8 cellular contexts compared by ENCODE assay signal in the genomic region with DNA sequence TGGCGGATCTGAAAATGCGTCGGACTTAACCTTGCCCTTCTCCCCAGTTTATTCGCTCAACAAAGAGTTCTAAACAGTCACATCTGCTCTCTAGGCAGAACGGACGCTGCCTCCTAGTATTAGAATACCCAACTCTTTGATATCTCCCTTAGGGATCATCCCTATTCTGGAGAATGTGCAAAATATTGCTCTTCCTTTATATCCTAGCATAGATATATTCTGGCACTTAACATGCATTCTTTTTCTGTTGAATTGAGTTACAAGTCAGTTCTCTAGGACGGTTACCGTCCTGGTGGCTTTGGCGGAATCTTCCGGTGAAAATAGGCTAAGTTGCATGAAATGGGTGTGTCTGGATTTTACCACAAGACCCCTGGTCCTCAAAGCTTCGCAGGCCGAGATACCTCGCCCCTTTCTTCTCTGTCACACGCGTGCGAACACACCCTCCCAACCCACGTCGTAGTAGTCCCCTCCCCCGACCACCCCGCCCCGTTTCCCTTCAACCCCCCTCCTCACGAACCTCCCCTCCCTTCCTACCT. TPM values are rescaled to one million over a fixed set of nuclear protein-coding genes. Genes with fewer than 3 reads are reported as not detected.
DNase-seq lines count a peak whose midpoint lies in the region; ATAC-seq and TF ChIP-seq lines count a peak whose summit lies in the region.

No MANE protein-coding gene starts in this region.

- H3K27ac ChIP-seq in ascending aorta = no peak overlapping the region
- H3K27ac ChIP-seq in thymus (ENCODE audit: low read depth) = no peak overlapping the region

- DNase-seq in activated T-cell treated with anti-CD3 and anti-CD28 coated beads, Interleukin-2, amount 50 U/mL, for 72 hours = no peak
- no peak for DNase-seq in activated T-cell treated with anti-CD3 and anti-CD28 coated beads for 4 hours
- no peak for DNase-seq in ascending aorta (ENCODE audit: low spot score in 2 of 2)
- no peak for DNase-seq in kidney epithelial cell (ENCODE audit: low read depth)
- DNase-seq in NOMO-1 treated with DMSO at 0.1 percent for 48 hours (lab: John Stamatoyannopoulos, UW; ENCODE audit: unreplicated experiment) = no peak

- intact Hi-C loops in ascending aorta (cut with DNase I) = no loop called here

- no peak for TF ChIP-seq CTCF in ascending aorta (IDR thresholded peaks at IDR 0.05)
- no peak for TF ChIP-seq CTCF in kidney epithelial cell (IDR thresholded peaks at IDR 0.05; ENCODE audit: insufficient read depth, low read length, poor library complexity, severe bottlenecking)

- no peak for ATAC-seq in activated T-cell treated with anti-CD3 and anti-CD28 coated beads, Interleukin-2, amount 50 U/mL, for 72 hours (replicated peaks in 1 of 2)
- ATAC-seq in GM21737 (IDR thresholded peaks at IDR 0.05; ENCODE audit: unreplicated experiment) = no peak
- no peak for ATAC-seq in HG03521 (IDR thresholded peaks at IDR 0.05; ENCODE audit: unreplicated experiment)

- no peaks in the 10 kb centered on the region for H3K27me3 ChIP-seq in ascending aorta
- H3K27me3 ChIP-seq in kidney epithelial cell (ENCODE audit: control insufficient read depth, insufficient read depth, low read length) = peaks cover 4% of the 10 kb centered on the region
- peaks cover 30% of the 10 kb centered on the region for H3K27me3 ChIP-seq in thymus (ENCODE audit: control insufficient read depth, insufficient read depth)

- peaks cover 5% of the 10 kb centered on the region for H3K4me1 Mint-ChIP-seq in activated T-cell treated with anti-CD3 and anti-CD28 coated beads, Interleukin-2, amount 50 U/mL, for 72 hours (ENCODE audit: low read depth)

- H3K36me3 ChIP-seq in ascending aorta (no peaks in the 10 kb centered on the region), kidney epithelial cell (ENCODE audit: control insufficient read depth, insufficient read depth, low read length) (no peaks in the 10 kb centered on the region), thymus (ENCODE audit: control insufficient read depth, insufficient read depth) (no peaks in the 10 kb centered on the region)

- no peak overlapping the region for H3K27ac Mint-ChIP-seq in activated T-cell treated with anti-CD3 and anti-CD28 coated beads, Interleukin-2, amount 50 U/mL, for 72 hours

- H3K36me3 Mint-ChIP-seq in activated T-cell treated with anti-CD3 and anti-CD28 coated beads, Interleukin-2, amount 50 U/mL, for 72 hours (ENCODE audit: insufficient read depth in 2 of 2) = peaks cover 1 to 3% of the 10 kb centered on the region in 2 donors

- H3K9me3 ChIP-seq in ascending aorta (no peaks in the 10 kb centered on the region), thymus (ENCODE audit: control insufficient read depth) (no peaks in the 10 kb centered on the region)

- H3K9me3 Mint-ChIP-seq in activated T-cell treated with anti-CD3 and anti-CD28 coated beads, Interleukin-2, amount 50 U/mL, for 72 hours = no peaks in the 10 kb centered on the region

- peaks cover 59% of the 10 kb centered on the region for H3K27me3 Mint-ChIP-seq in activated T-cell treated with anti-CD3 and anti-CD28 coated beads, Interleukin-2, amount 50 U/mL, for 72 hours (ENCODE audit: low read depth)

- peak overlapping the region; percentile 59 for H3K4me3 Mint-ChIP-seq in activated T-cell treated with anti-CD3 and anti-CD28 coated beads, Interleukin-2, amount 50 U/mL, for 72 hours

- WGBS in thymus = 24% methylated on average over 22 of the region's 22 CpGs

- peaks cover 2 to 11% of the 10 kb centered on the region in 2 donors for H3K4me1 ChIP-seq in ascending aorta
- peaks cover 3% of the 10 kb centered on the region for H3K4me1 ChIP-seq in thymus (ENCODE audit: control insufficient read depth, insufficient read depth, low read length)

- H3K4me3 ChIP-seq in ascending aorta (peak overlapping the region; percentile 46 to 58), kidney epithelial cell (ENCODE audit: low read depth, low read length) (peak overlapping the region; percentile 44), thymus (ENCODE audit: low read length) (peak overlapping the region; percentile 32)

RNA-seq across cellular contexts. Expression of a gene that starts 0.5 kb away (rescaled TPM):
- total RNA-seq in activated T-cell treated with anti-CD3 and anti-CD28 coated beads, Interleukin-2, amount 50 U/mL, for 72 hours = 1 to 10 TPM; 2.3 to 3.1 TPM
- total RNA-seq in ascending aorta (0.21 TPM), kidney epithelial cell (4.4 and 8.3 TPM in 2 replicates)
- polyA plus RNA-seq in thymus = 0.82 TPM
